ENCODE assay signal across 8 cellular contexts in the genomic region with DNA sequence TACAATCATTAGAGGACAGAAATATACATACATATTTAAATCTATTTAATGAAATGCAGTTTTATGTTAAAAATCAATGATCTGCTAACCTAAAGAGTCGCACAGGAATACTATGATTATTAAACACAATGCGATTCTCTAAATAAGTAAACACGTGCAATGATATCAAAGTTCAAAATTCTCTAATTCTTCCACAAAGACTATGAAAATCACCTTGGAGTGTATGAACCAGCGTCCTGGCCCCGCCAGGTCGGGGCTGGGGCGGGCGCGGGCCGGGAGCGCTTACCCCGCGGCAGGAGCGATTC. TPM values are rescaled to one million over a fixed set of nuclear protein-coding genes. Genes with fewer than 3 reads are reported as not detected.
DNase-seq lines count a peak whose midpoint lies in the region; ATAC-seq and TF ChIP-seq lines count a peak whose summit lies in the region.

No MANE protein-coding gene starts in this region.

- peaks cover 92% of the 10 kb centered on the region for H3K79me2 ChIP-seq in neural progenitor cell (ENCODE audit: low read depth)

- H3K27ac ChIP-seq in C4-2B (peak overlapping the region; percentile 97), endodermal cell (ENCODE audit: low read depth, low read length) (peak overlapping the region; percentile 84), neural progenitor cell (peak overlapping the region; percentile 97)

- ATAC-seq in HG03045 (IDR thresholded peaks at IDR 0.05; ENCODE audit: unreplicated experiment), result no peak

- H3K9me3 Mint-ChIP-seq in endodermal cell (no peaks in the 10 kb centered on the region), neural progenitor cell (peaks cover 7% of the 10 kb centered on the region)

- H2AFZ ChIP-seq in neural progenitor cell (replicated peaks), result peak overlapping the region; percentile 16

- H3K4me1 ChIP-seq in NT2/D1 (ENCODE audit: insufficient read depth, insufficient read length) (no peaks in the 10 kb centered on the region), endodermal cell (ENCODE audit: control insufficient read depth, insufficient read depth, low read length) (peaks cover 6% of the 10 kb centered on the region), neural progenitor cell (peaks cover 37% of the 10 kb centered on the region)

- H3K4me3 Mint-ChIP-seq in endodermal cell (peak overlapping the region; percentile 97), neural progenitor cell (peak overlapping the region; percentile 99)

- H3K27me3 Mint-ChIP-seq in endodermal cell (ENCODE audit: insufficient read depth) (no peaks in the 10 kb centered on the region), neural progenitor cell (ENCODE audit: insufficient read depth, low read depth) (no peaks in the 10 kb centered on the region)

- H3K4me3 ChIP-seq in NT2/D1 (ENCODE audit: insufficient read length, low read depth) (peak overlapping the region; percentile 80), endodermal cell (ENCODE audit: low read length) (peak overlapping the region; percentile 96), neural progenitor cell (peak overlapping the region; percentile 70)

- peak overlapping the region; percentile 98 for H3K27ac Mint-ChIP-seq in endodermal cell
- no peak overlapping the region for H3K27ac Mint-ChIP-seq in neural progenitor cell

- H3F3A ChIP-seq in neural progenitor cell (ENCODE audit: low read depth), result peaks cover 19% of the 10 kb centered on the region

- H3K36me3 Mint-ChIP-seq in endodermal cell (ENCODE audit: low read depth), result peaks cover 14% of the 10 kb centered on the region
- peaks cover 30% of the 10 kb centered on the region for H3K36me3 Mint-ChIP-seq in neural progenitor cell

- H4K20me1 ChIP-seq in neural progenitor cell (ENCODE audit: low read depth), result no peaks in the 10 kb centered on the region

- TF ChIP-seq CTCF in C4-2B (conservative IDR thresholded peaks at IDR 0.05), result no peak
- TF ChIP-seq CTCF in endodermal cell (conservative IDR thresholded peaks at IDR 0.05), result no peak
- TF ChIP-seq CTCF in neural progenitor cell (IDR thresholded peaks at IDR 0.05), result no peak

- H3K9ac ChIP-seq in NT2/D1 (ENCODE audit: insufficient read length, low read depth) (peak overlapping the region; percentile 93), endodermal cell (ENCODE audit: extremely low read depth, low read length, poor library complexity, severe bottlenecking) (peak overlapping the region; percentile 97), neural progenitor cell (peak overlapping the region; percentile 72)

- WGBS in endodermal cell (ENCODE audit: insufficient coverage in 1 of 2, insufficient read length in 1 of 2), 2 experiments, result 0% methylated on average over 5 to 14 of the region's 14 CpGs

- H3K9me3 ChIP-seq in NT2/D1 (ENCODE audit: insufficient read depth, low read length), result peaks cover 21% of the 10 kb centered on the region
- no peaks in the 10 kb centered on the region for H3K9me3 ChIP-seq in endodermal cell (ENCODE audit: control insufficient read depth, low read length)
- no peaks in the 10 kb centered on the region for H3K9me3 ChIP-seq in neural progenitor cell (ENCODE audit: low read depth)

- H3K36me3 ChIP-seq in NT2/D1 (ENCODE audit: insufficient read depth, insufficient read length, low read length) (peaks cover 48% of the 10 kb centered on the region), endodermal cell (ENCODE audit: control insufficient read depth, insufficient read depth, low read length) (peaks cover 35% of the 10 kb centered on the region), neural progenitor cell (no peaks in the 10 kb centered on the region)

- no peak for DNase-seq in NT2/D1 (ENCODE audit: low read depth, low spot score)
- no peak for DNase-seq in endodermal cell
- no peak for DNase-seq in neural progenitor cell (ENCODE audit: low spot score)
- DNase-seq in SIG-M5 (lab: John Stamatoyannopoulos, UW), result no peak
- no peak for DNase-seq in NCI-H187 (lab: John Stamatoyannopoulos, UW)
- DNase-seq in DMS79 (lab: John Stamatoyannopoulos, UW), result no peak

- H3K4me2 ChIP-seq in neural progenitor cell, result peak overlapping the region; percentile 71

- H3K4me1 Mint-ChIP-seq in endodermal cell (peaks cover 34% of the 10 kb centered on the region), neural progenitor cell (peaks cover 22% of the 10 kb centered on the region)

- no peaks in the 10 kb centered on the region for H3K27me3 ChIP-seq in NT2/D1 (ENCODE audit: insufficient read depth, insufficient read length)
- no peaks in the 10 kb centered on the region for H3K27me3 ChIP-seq in endodermal cell (ENCODE audit: control insufficient read depth, insufficient read depth, low read length, poor library complexity, severe bottlenecking)
- H3K27me3 ChIP-seq in neural progenitor cell, result no peaks in the 10 kb centered on the region

RNA-seq across cellular contexts. Expression of a gene that starts 0.6 kb away (rescaled TPM):
- total RNA-seq in endodermal cell (10 to 100 TPM; 18.1 to 27.8 TPM), neural progenitor cell (ENCODE audit: low replicate concordance) (58.3 and 63.2 TPM in 2 replicates)
- 40.1 TPM for polyA plus RNA-seq in endodermal cell (2013, experiment 1 of 2)
- polyA plus RNA-seq in endodermal cell (2013, experiment 2 of 2), result 47.0 TPM

RNA-seq across cellular contexts. Expression of a gene that starts 21.8 kb away (rescaled TPM):
- under 1 TPM; 0.44 to 0.53 TPM for total RNA-seq in endodermal cell
- 0.85 TPM for polyA plus RNA-seq in endodermal cell (2013, experiment 1 of 2)
- 0.87 TPM for polyA plus RNA-seq in endodermal cell (2013, experiment 2 of 2)
- total RNA-seq in neural progenitor cell (ENCODE audit: low replicate concordance), result 0.45 and 1.2 TPM in 2 replicates

RNA-seq across cellular contexts. Expression of a gene that starts 25.9 kb away (rescaled TPM):
- total RNA-seq in endodermal cell (10 to 100 TPM; 60.3 to 88.4 TPM), neural progenitor cell (ENCODE audit: low replicate concordance) (72.7 and 87.9 TPM in 2 replicates)
- polyA plus RNA-seq in endodermal cell (2013, experiment 1 of 2), result 64.0 TPM
- polyA plus RNA-seq in endodermal cell (2013, experiment 2 of 2), result 67.2 TPM
